In genomic region chr20:59518881-59519706, GRCh38 we compare ENCODE assay signal across 8 cellular contexts.
DNase-seq lines count a peak whose midpoint lies in the region; ATAC-seq and TF ChIP-seq lines count a peak whose summit lies in the region.

No MANE protein-coding gene starts in this region.

- H3K9me3 Mint-ChIP-seq in memory B cell: no peaks in the 10 kb centered on the region

- no peak overlapping the region for H3K4me3 Mint-ChIP-seq in memory B cell

- DNase-seq in DMS79 treated with DMSO at 0.1 percent for 48 hours (lab: John Stamatoyannopoulos, UW): peak; percentile 91
- peak; percentile 69 for DNase-seq in NB4 (ENCODE audit: low read depth)
- DNase-seq in SKM-1 treated with dmso at 0.1 percent for 144 hours (lab: John Stamatoyannopoulos, UW; ENCODE audit: unreplicated experiment): peak; percentile 76
- DNase-seq in ecto neural progenitor cell (ENCODE audit: low spot score): peak; percentile 60
- DNase-seq in memory B cell (ENCODE audit: low spot score in 2 of 2): peak in 1 of 2 donors; percentile 18
- no peak for DNase-seq in uterus

- TF ChIP-seq CTCF in NB4 (IDR thresholded peaks at IDR 0.05; ENCODE audit: low read depth, low read length): peak; percentile 90
- peak; percentile 44 to 57 (median 48) for TF ChIP-seq CTCF in uterus (IDR thresholded peaks at IDR 0.05)

- H3K27me3 ChIP-seq in uterus: peaks cover 0 to 12% of the 10 kb centered on the region in 2 donors

- H3K4me1 Mint-ChIP-seq in memory B cell: no peaks in the 10 kb centered on the region

- no peaks in the 10 kb centered on the region for H3K4me1 ChIP-seq in uterus

- no peaks in the 10 kb centered on the region for H3K9me3 ChIP-seq in uterus

- peaks cover 19% of the 10 kb centered on the region for H3K27me3 Mint-ChIP-seq in memory B cell

- ATAC-seq in GM21526 (IDR thresholded peaks at IDR 0.05; ENCODE audit: low FRiP score, unreplicated experiment): peak; percentile 65
- peak; percentile 53 for ATAC-seq in memory B cell (ENCODE audit: low read depth)
- no peak for ATAC-seq in GM21717 (IDR thresholded peaks at IDR 0.05; ENCODE audit: unreplicated experiment)

- no peaks in the 10 kb centered on the region for H3K36me3 Mint-ChIP-seq in memory B cell

- no peak overlapping the region for H3K27ac ChIP-seq in uterus

- no peak for TF ChIP-seq POLR2A in NB4 (IDR thresholded peaks at IDR 0.05; ENCODE audit: extremely low read depth, insufficient read length)
- no peak for TF ChIP-seq POLR2A in uterus (IDR thresholded peaks at IDR 0.05)

- H3K4me3 ChIP-seq in NB4 (ENCODE audit: low read depth, low read length) (no peak overlapping the region), uterus (no peak overlapping the region)

- H3K36me3 ChIP-seq in uterus: no peaks in the 10 kb centered on the region

- H3K27ac Mint-ChIP-seq in memory B cell: no peak overlapping the region

- intact Hi-C loops in uterus (cut with DNase I; ENCODE audit: low total_unique reads): no loop called here

Comparison
In these comparisons a context has a peak if more than half of its experiments do, and no peak if none do; other contexts are left out.
1. DNase-seq: peak in DMS79 treated with DMSO at 0.1 percent for 48 hours (single experiment), NB4 (single experiment), SKM-1 treated with dmso at 0.1 percent for 144 hours (single experiment) and ecto neural progenitor cell (single experiment); none in uterus (0 of 2).